9 cellular contexts compared by ENCODE assay signal in the genomic region with DNA sequence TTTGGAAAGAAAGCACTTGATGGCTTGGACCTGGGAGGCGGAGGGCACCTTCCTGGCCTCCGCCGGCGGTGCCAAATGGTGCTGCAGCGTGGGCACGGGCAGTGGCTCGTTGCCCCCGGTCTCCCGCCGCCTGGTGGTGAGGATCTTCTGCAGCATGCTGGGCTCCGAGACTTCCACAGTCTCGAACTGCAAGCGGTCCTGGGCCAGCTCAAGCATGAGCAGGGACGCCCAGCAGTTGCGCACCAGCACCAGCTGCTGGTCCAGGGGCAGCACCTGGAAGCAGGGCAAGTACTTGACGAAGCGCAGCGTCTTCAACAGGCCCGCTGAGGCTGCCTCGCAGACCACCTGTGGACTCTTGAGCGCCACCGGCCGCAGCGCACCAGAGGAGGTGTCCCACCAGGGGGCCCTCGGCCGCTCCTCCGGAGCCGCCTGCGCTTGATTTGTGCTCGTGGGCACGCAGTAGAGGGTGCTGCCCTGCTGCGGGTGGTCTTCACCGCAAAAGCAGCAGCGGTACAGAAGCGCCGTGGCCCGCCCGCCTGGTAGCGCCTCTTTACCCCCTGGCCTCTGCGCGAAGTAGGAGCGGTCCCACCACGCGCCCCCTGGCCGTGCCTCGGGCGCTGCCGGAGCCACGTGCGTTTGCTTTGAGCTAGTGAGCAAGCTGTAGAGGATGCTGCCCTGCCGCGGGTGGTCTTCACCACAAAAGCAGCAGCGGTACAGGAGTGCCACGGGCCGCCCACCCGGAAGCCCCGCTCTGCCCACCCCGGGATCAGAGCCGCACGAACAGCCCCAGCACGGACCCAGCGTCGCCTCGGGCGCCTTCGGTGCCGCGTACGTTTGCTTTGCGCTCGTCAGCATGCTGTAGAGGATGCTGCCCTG. TPM values are rescaled to one million over a fixed set of nuclear protein-coding genes. Genes with fewer than 3 reads are reported as not detected.
A peak's percentile ranks its signal among the peaks of the same experiment; 100 is the strongest.
DNase-seq lines count a peak whose midpoint lies in the region; ATAC-seq and TF ChIP-seq lines count a peak whose summit lies in the region.
"Had no signal": no experiment of that assay in that cellular context is flagged by ENCODE, and none has a peak within 500 bp of the region (broad histone marks: within the 10 kb centered on the region; RNA-seq: fewer than 3 reads in every experiment).

No MANE protein-coding gene starts in this region.

- H3K4me3 ChIP-seq in IMR-90 (ENCODE audit: insufficient read depth, low read depth, low read length): no peak overlapping the region

- no peak overlapping the region for H3K14ac ChIP-seq in IMR-90 (replicated peaks; ENCODE audit: low read depth, low read length)

- no peak overlapping the region for H3K56ac ChIP-seq in IMR-90 (ENCODE audit: extremely low read depth, insufficient read depth, low read length)

- no peak overlapping the region for H3K9ac ChIP-seq in IMR-90 (ENCODE audit: low read depth, low read length)

- H2AFZ ChIP-seq in IMR-90 (replicated peaks; ENCODE audit: low read length, poor library complexity): peak overlapping the region; percentile 75

- H3K18ac ChIP-seq in IMR-90 (ENCODE audit: low read depth, low read length): no peak overlapping the region

- H3K36me3 Mint-ChIP-seq in chondrocyte (ENCODE audit: low read depth): no peaks in the 10 kb centered on the region
- H3K36me3 Mint-ChIP-seq in nephron progenitor cell (ENCODE audit: low read depth): no peaks in the 10 kb centered on the region

- dilution Hi-C loops in IMR-90 (cut with HindIII; ENCODE audit: low sequenced_read_pairs, unreplicated experiment): no loop called here

- no peak overlapping the region for H2AK9ac ChIP-seq in IMR-90 (replicated peaks; ENCODE audit: low read depth, low read length, poor library complexity)

- CTCF ChIA-PET in IMR-90 (lab: Yijun Ruan, JAX): no interaction called here

- intact Hi-C loops in IMR-90 (cut with micrococcal nuclease): no loop called here

- no peak overlapping the region for H4K91ac ChIP-seq in IMR-90 (ENCODE audit: insufficient read depth, low read depth, low read length)

- H4K5ac ChIP-seq in IMR-90 (ENCODE audit: low read depth, low read length): no peak overlapping the region

- H3K27ac ChIP-seq in IMR-90 (ENCODE audit: insufficient read depth, low read length): no peak overlapping the region

- POLR2A ChIA-PET in IMR-90 (lab: Charles Lee; ENCODE audit: unreplicated experiment): no interaction called here

- DNase-seq in EH (ENCODE audit: low read depth) (peak; percentile 3), IMR-90 (no peak), chondrocyte (ENCODE audit: low spot score) (no peak), nephron progenitor cell (peak; percentile 36), NCI-H226 (no peak), GDM1 (lab: John Stamatoyannopoulos, UW) (no peak)
- no peak for DNase-seq in activated naive CD4-positive, alpha-beta T cell treated with anti-CD3 and anti-CD28 coated beads, Interleukin-2, amount 50 U/mL, for 16 hours
- DNase-seq: SW 1271 had no signal

- peak overlapping the region; percentile 28; the same call in 1 of the 2 replicates for H3K4me2 ChIP-seq in IMR-90 (ENCODE audit: low read depth, low read length)

- H3K79me1 ChIP-seq in IMR-90 (ENCODE audit: low read depth in 1 of 2, low read length in 2 of 2): no peaks in the 10 kb centered on the region

- H3K9me1 ChIP-seq in IMR-90 (ENCODE audit: insufficient read depth, low read length): no peaks in the 10 kb centered on the region

- WGBS in IMR-90 (ENCODE audit: extremely low coverage in 2 of 2, insufficient read length in 1 of 2), 2 experiments: 30% methylated on average over 35 of the region's 71 CpGs; no CpG with 5 or more reads in 1 of the 2 experiments

- H2BK15ac ChIP-seq in IMR-90 (ENCODE audit: low read depth, low read length): no peak overlapping the region

- H3K36me3 ChIP-seq in IMR-90 (ENCODE audit: control insufficient read depth, insufficient read depth, low read length): no peaks in the 10 kb centered on the region

- H3K4me1 ChIP-seq in IMR-90 (ENCODE audit: control insufficient read depth, insufficient read depth, low read length): no peaks in the 10 kb centered on the region

- in situ Hi-C loops in IMR-90 (cut with MboI; ENCODE audit: low sequenced_read_pairs): no loop called here

- ATAC-seq in IMR-90 (ENCODE audit: low read depth) (peak; percentile 37), GM18498 (IDR thresholded peaks at IDR 0.05; ENCODE audit: unreplicated experiment) (no peak)

- no peak overlapping the region for H2BK20ac ChIP-seq in IMR-90 (ENCODE audit: low read depth, low read length)

- no peaks in the 10 kb centered on the region for H4K20me1 ChIP-seq in IMR-90 (ENCODE audit: insufficient read depth, low read length)

- no peak overlapping the region for H2BK120ac ChIP-seq in IMR-90 (ENCODE audit: low read depth, low read length)

- H4K8ac ChIP-seq in IMR-90 (ENCODE audit: low read depth in 2 of 2, low read length in 2 of 2): no peak overlapping the region

- H2BK5ac ChIP-seq in IMR-90 (ENCODE audit: low read depth, low read length, poor library complexity, severe bottlenecking): no peak overlapping the region

- H3K27me3 Mint-ChIP-seq in chondrocyte (ENCODE audit: low read depth) (peaks cover 9% of the 10 kb centered on the region), nephron progenitor cell (ENCODE audit: low read depth, poor library complexity) (peaks cover 57% of the 10 kb centered on the region)

- no peak for TF ChIP-seq POLR2A in IMR-90 (IDR thresholded peaks at IDR 0.05; ENCODE audit: low read depth, low read length)

- no peak overlapping the region for H3K23ac ChIP-seq in IMR-90 (ENCODE audit: low read depth, low read length)

- no TSS peak for BruUV-seq in IMR-90 (replicated peaks; lab: Mats Ljungman, UMichigan)

- no peak overlapping the region for H3K27ac Mint-ChIP-seq in chondrocyte (ENCODE audit: unreplicated experiment)
- H3K27ac Mint-ChIP-seq in nephron progenitor cell: no peak overlapping the region

- H3K4me3 Mint-ChIP-seq in chondrocyte (ENCODE audit: unreplicated experiment) (peak overlapping the region; percentile 40), nephron progenitor cell (peak overlapping the region; percentile 74)

- H3K9me3 Mint-ChIP-seq in chondrocyte (ENCODE audit: low read depth) (no peaks in the 10 kb centered on the region), nephron progenitor cell (no peaks in the 10 kb centered on the region)

- 0 out of 2 replicates have a peak, but pooled peaks have one; percentile 4 for TF ChIP-seq CTCF in IMR-90 (conservative IDR thresholded peaks at IDR 0.05; ENCODE audit: low read depth, low read length)
- TF ChIP-seq CTCF in chondrocyte (IDR thresholded peaks at IDR 0.05): peak; percentile 62
- peak; percentile 41 for TF ChIP-seq CTCF in nephron progenitor cell (IDR thresholded peaks at IDR 0.05)

- H3K27me3 ChIP-seq in IMR-90 (ENCODE audit: control insufficient read depth, insufficient read depth, low read length): peaks cover 13% of the 10 kb centered on the region

- no peak for TF ChIP-seq RAD21 in IMR-90 (IDR thresholded peaks at IDR 0.05; ENCODE audit: low read length)

- H2AK5ac ChIP-seq in IMR-90 (ENCODE audit: low read depth, low read length): no peak overlapping the region

- H3K4me1 Mint-ChIP-seq in chondrocyte (ENCODE audit: low read depth) (no peaks in the 10 kb centered on the region), nephron progenitor cell (peaks cover 13% of the 10 kb centered on the region)

- H3K9me3 ChIP-seq in IMR-90 (ENCODE audit: control insufficient read depth, insufficient read depth, low read length): no peaks in the 10 kb centered on the region

- no peak overlapping the region for H3K4ac ChIP-seq in IMR-90 (ENCODE audit: low read depth, low read length)

TF ChIP-seq in IMR-90, 13 proteins besides CTCF, POLR2A, EP300 and RAD21:
- TF ChIP-seq, protein P1, sequence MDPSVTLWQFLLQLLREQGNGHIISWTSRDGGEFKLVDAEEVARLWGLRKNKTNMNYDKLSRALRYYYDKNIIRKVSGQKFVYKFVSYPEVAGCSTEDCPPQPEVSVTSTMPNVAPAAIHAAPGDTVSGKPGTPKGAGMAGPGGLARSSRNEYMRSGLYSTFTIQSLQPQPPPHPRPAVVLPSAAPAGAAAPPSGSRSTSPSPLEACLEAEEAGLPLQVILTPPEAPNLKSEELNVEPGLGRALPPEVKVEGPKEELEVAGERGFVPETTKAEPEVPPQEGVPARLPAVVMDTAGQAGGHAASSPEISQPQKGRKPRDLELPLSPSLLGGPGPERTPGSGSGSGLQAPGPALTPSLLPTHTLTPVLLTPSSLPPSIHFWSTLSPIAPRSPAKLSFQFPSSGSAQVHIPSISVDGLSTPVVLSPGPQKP (IDR thresholded peaks at IDR 0.05; ENCODE audit: borderline replicate concordance, low read depth, low read length): no peak

RNA-seq across cellular contexts. Expression of a gene that starts 0.7 kb away (rescaled TPM):
- total RNA-seq in IMR-90 (2012; rRNA removed) (not detected in 2 replicates), chondrocyte (not detected in 3 replicates)
- not detected in 2 replicates for polyA plus RNA-seq in IMR-90 (2012; rRNA removed)
- polyA plus RNA-seq in IMR-90 (2012; cell fraction: cytosol; rRNA removed): 0.09 and 0.10 TPM in 2 replicates
- polyA plus RNA-seq in IMR-90 (2012; cell fraction: nucleus; rRNA removed; ENCODE audit: low replicate concordance): 0.06 and 0.09 TPM in 2 replicates

Comparison
In these comparisons a context has a peak if more than half of its experiments do, and no peak if none do; other contexts are left out.
1. DNase-seq: peak in EH (single experiment) and nephron progenitor cell (single experiment); none in IMR-90 (single experiment), chondrocyte (single experiment), activated naive CD4-positive, alpha-beta T cell treated with anti-CD3 and anti-CD28 coated beads, Interleukin-2, amount 50 U/mL, for 16 hours (single experiment), NCI-H226 (single experiment) and GDM1 (single experiment).
2. CTCF ChIP-seq: peak in every context shown above with its lines; median percentile 62 in chondrocyte; 41 in nephron progenitor cell; 4 in IMR-90.